In the genomic region with DNA sequence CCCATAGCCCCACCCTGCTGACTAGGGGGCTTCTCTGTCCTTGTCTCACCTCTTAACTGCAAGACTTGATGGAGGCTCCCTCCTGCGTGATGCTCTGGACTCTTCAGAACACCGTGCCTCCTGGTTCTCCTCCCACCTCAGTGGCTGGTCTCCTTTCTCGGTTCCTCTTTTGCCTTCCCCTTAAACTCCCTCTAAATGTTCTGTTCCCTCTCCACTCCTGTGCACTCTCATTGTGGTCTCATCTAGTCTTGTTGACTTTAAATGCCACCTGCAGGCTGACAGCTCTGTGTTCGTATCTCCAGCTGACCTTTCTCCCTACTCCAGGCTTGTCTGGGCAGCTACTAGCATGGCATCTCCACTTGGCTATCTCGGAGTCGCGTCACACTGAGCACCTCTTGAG, we compare ENCODE assay signal across 9 cellular contexts. TPM values are rescaled to one million over a fixed set of nuclear protein-coding genes. Genes with fewer than 3 reads are reported as not detected.
A peak's percentile ranks its signal among the peaks of the same experiment; 100 is the strongest.
DNase-seq lines count a peak whose midpoint lies in the region; ATAC-seq and TF ChIP-seq lines count a peak whose summit lies in the region.
"Had no signal": no experiment of that assay in that cellular context is flagged by ENCODE, and none has a peak within 500 bp of the region (broad histone marks: within the 10 kb centered on the region; RNA-seq: fewer than 3 reads in every experiment).

No MANE protein-coding gene starts in this region.

- ATAC-seq in GM18870 (IDR thresholded peaks at IDR 0.05; ENCODE audit: unreplicated experiment) (peak; percentile 92), GM21723 (IDR thresholded peaks at IDR 0.05; ENCODE audit: unreplicated experiment) (peak; percentile 95), memory B cell (ENCODE audit: low read depth) (peak; percentile 100)

- WGBS in esophagus muscularis mucosa, result 90% methylated on average over 7 of the region's 7 CpGs

- peaks cover 16% of the 10 kb centered on the region for H3K4me1 Mint-ChIP-seq in memory B cell

- H3K27me3 ChIP-seq in Karpas-422 (ENCODE audit: low read length), result no peaks in the 10 kb centered on the region
- no peaks in the 10 kb centered on the region for H3K27me3 ChIP-seq in esophagus muscularis mucosa

- H3K27ac ChIP-seq in Karpas-422 (ENCODE audit: low read length) (peak overlapping the region; percentile 27; the same call in 1 of the 2 replicates), esophagus muscularis mucosa (replicated peaks in 1 of 4) (no peak overlapping the region)
- H3K27ac ChIP-seq: SK-N-MC had no signal

- H3K9me3 Mint-ChIP-seq in memory B cell, result no peaks in the 10 kb centered on the region

- H3K4me2 ChIP-seq in Karpas-422 (ENCODE audit: low read depth, low read length, poor library complexity, severe bottlenecking), result no peak overlapping the region

- TF ChIP-seq POLR2A in esophagus muscularis mucosa (IDR thresholded peaks at IDR 0.05; ENCODE audit: low read depth), result no peak

- H3K27me3 Mint-ChIP-seq in memory B cell, result no peaks in the 10 kb centered on the region

- H3K4me1 ChIP-seq in Karpas-422 (ENCODE audit: low read length), result peaks cover 13% of the 10 kb centered on the region
- H3K4me1 ChIP-seq in esophagus muscularis mucosa, result peaks cover 0 to 2% (median 1%) of the 10 kb centered on the region in 4 donors

- DNase-seq in Karpas-422 (peak; percentile 62), memory B cell (ENCODE audit: low spot score in 2 of 2) (peak; percentile 37 to 63), AML-193 (lab: John Stamatoyannopoulos, UW) (no peak), 8988T (no peak), NCI-H146 (lab: John Stamatoyannopoulos, UW) (no peak), esophagus muscularis mucosa (ENCODE audit: extremely low spot score) (no peak)

- no peak overlapping the region for H2AFZ ChIP-seq in Karpas-422 (ENCODE audit: low read length)

- H3K9me3 ChIP-seq in Karpas-422 (ENCODE audit: low read length), result no peaks in the 10 kb centered on the region
- H3K9me3 ChIP-seq in esophagus muscularis mucosa, result no peaks in the 10 kb centered on the region

- TF ChIP-seq CTCF in esophagus muscularis mucosa (IDR thresholded peaks at IDR 0.05), result no peak

- H3K27ac Mint-ChIP-seq in memory B cell, result peak overlapping the region; percentile 48

- H3K9ac ChIP-seq in Karpas-422 (ENCODE audit: low read length), result no peak overlapping the region

- H3K36me3 ChIP-seq in Karpas-422 (ENCODE audit: insufficient read depth, low read length) (peaks cover 75% of the 10 kb centered on the region), esophagus muscularis mucosa (peaks cover 90 to 100% (median 99%) of the 10 kb centered on the region in 4 donors)

- no peak for TF ChIP-seq EP300 in esophagus muscularis mucosa (IDR thresholded peaks at IDR 0.05)

- H3K4me3 ChIP-seq in Karpas-422 (ENCODE audit: low read length), result no peak overlapping the region
- no peak overlapping the region for H3K4me3 ChIP-seq in esophagus muscularis mucosa
- H3K4me3 ChIP-seq: SK-N-MC had no signal

- intact Hi-C loops in esophagus muscularis mucosa (cut with DNase I), result no loop called here

- peak overlapping the region; percentile 11 for H3K4me3 Mint-ChIP-seq in memory B cell

- no peaks in the 10 kb centered on the region for H3K9me2 ChIP-seq in Karpas-422 (replicated peaks; ENCODE audit: insufficient read depth, low read length)

- H3K36me3 Mint-ChIP-seq in memory B cell, result peaks cover 30% of the 10 kb centered on the region

- peaks cover 22% of the 10 kb centered on the region for H3K79me2 ChIP-seq in Karpas-422 (ENCODE audit: low read length)

- H4K20me1 ChIP-seq in Karpas-422 (ENCODE audit: insufficient read depth, low read depth, low read length), result no peaks in the 10 kb centered on the region

RNA-seq across cellular contexts. Expression of a gene that starts 28.3 kb away (rescaled TPM):
- total RNA-seq in Karpas-422 (2014; rRNA removed; shearing (Covaris generic); ENCODE audit: low replicate concordance), result 240 and 340 TPM in 2 replicates
- total RNA-seq in esophagus muscularis mucosa, result 100 to 1,000 TPM; 608 to 897 (median 728) TPM

Comparison
In these comparisons a context has a peak if more than half of its experiments do, and no peak if none do; other contexts are left out.
1. DNase-seq: peak in Karpas-422 (single experiment) and memory B cell (2 of 2); none in AML-193 (0 of 2), 8988T (single experiment), NCI-H146 (single experiment) and esophagus muscularis mucosa (single experiment).
2. Peak in every context shown above with its lines, with median percentiles within 50 percentile points of each other: ATAC-seq.